In genomic region chr7:16849295-16850148, GRCh38 we compare ENCODE assay signal across 22 cellular contexts. TPM values are rescaled to one million over a fixed set of nuclear protein-coding genes. Genes with fewer than 3 reads are reported as not detected.
DNase-seq lines count a peak whose midpoint lies in the region; ATAC-seq, FAIRE-seq and TF ChIP-seq lines count a peak whose summit lies in the region.
"Had no signal": no experiment of that assay in that cellular context is flagged by ENCODE, and none has a peak within 500 bp of the region (broad histone marks: within the 10 kb centered on the region; RNA-seq: fewer than 3 reads in every experiment).

No MANE protein-coding gene starts in this region.

- H3K4me1 ChIP-seq in BLaER1: peaks cover 38% of the 10 kb centered on the region
- peaks cover 10% of the 10 kb centered on the region for H3K4me1 ChIP-seq in Loucy (ENCODE audit: insufficient read depth, low read length, poor library complexity, severe bottlenecking)
- H3K4me1 ChIP-seq in K562 (replicated peaks in 1 of 2; ENCODE audit: control insufficient read depth in 2 of 2, insufficient read depth in 2 of 2, low read length in 2 of 2): peaks cover 0 to 8% of the 10 kb centered on the region in 2 experiments; a peak in 1 of 5 replicates
- H3K4me1 ChIP-seq in transverse colon: peaks cover 0 to 47% (median 12%) of the 10 kb centered on the region in 4 donors
- H3K4me1 ChIP-seq in suprapubic skin: no peaks in the 10 kb centered on the region

- H3K9me3 ChIP-seq in BLaER1 (no peaks in the 10 kb centered on the region), Loucy (ENCODE audit: insufficient read depth, low read depth, low read length) (no peaks in the 10 kb centered on the region), K562 (replicated peaks; ENCODE audit: control insufficient read depth, insufficient read depth, low read depth, low read length) (no peaks in the 10 kb centered on the region), transverse colon (no peaks in the 10 kb centered on the region), suprapubic skin (no peaks in the 10 kb centered on the region)

- CTCF ChIA-PET in K562 (lab: Yijun Ruan, JAX; ENCODE audit: low intra/inter-chr PET ratio): no interaction called here

- no peak for FAIRE-seq in K562 (lab: Jason Lieb, UNC)
- FAIRE-seq: GM12892, GM18507 had no signal

- no peak for TF ChIP-seq POLR2A in K562 (conservative IDR thresholded peaks at IDR 0.05)
- no peak for TF ChIP-seq POLR2A in transverse colon (IDR thresholded peaks at IDR 0.05)
- no peak for TF ChIP-seq POLR2A in suprapubic skin (IDR thresholded peaks at IDR 0.05)

- TF ChIP-seq CTCF in Loucy (conservative IDR thresholded peaks at IDR 0.05; ENCODE audit: low read length) (no peak), K562 (IDR thresholded peaks at IDR 0.05 in 2 of 3, conservative IDR thresholded peaks at IDR 0.05 in 1 of 3; ENCODE audit: insufficient read depth in 2 of 3, low read depth in 1 of 3, low read length in 3 of 3) (no peak), transverse colon (IDR thresholded peaks at IDR 0.05) (no peak), suprapubic skin (IDR thresholded peaks at IDR 0.05) (no peak)

- H3K4me3 ChIP-seq in BLaER1 (no peak overlapping the region), Loucy (ENCODE audit: low read length, poor library complexity, severe bottlenecking) (no peak overlapping the region), K562 (no peak overlapping the region), transverse colon (no peak overlapping the region), suprapubic skin (no peak overlapping the region)
- H3K4me3 ChIP-seq: GM23248 had no signal

- intact Hi-C loops in K562 (cut with micrococcal nuclease) (no loop called here), transverse colon (cut with DNase I; ENCODE audit: low total_unique reads) (no loop called here), sciatic nerve (cut with DNase I) (no loop called here)

- in situ Hi-C loops in K562 (cut with MboI): no loop called here
- in situ Hi-C loops in transverse colon (cut with MboI; ENCODE audit: low pct_ligation_motif_present in 1 of 4, low pct_unique_long_range_greater_than_20kb in 1 of 4, low sequenced_read_pairs in 3 of 4): no loop called here

- no peaks in the 10 kb centered on the region for H3K9me1 ChIP-seq in K562 (ENCODE audit: control insufficient read depth, insufficient read depth, low read length)

- H3K27me3 ChIP-seq in BLaER1 (no peaks in the 10 kb centered on the region), Loucy (ENCODE audit: insufficient read depth, low read length, poor library complexity, severe bottlenecking) (no peaks in the 10 kb centered on the region), K562 (ENCODE audit: control insufficient read depth in 2 of 2, insufficient read depth in 2 of 2, low read length in 2 of 2) (peaks cover 12 to 18% of the 10 kb centered on the region in 2 experiments; a peak in 4 of 5 replicates), transverse colon (no peaks in the 10 kb centered on the region), suprapubic skin (no peaks in the 10 kb centered on the region)

- DNase-seq in K562 (ENCODE audit: extremely low read depth in 1 of 4, low spot score in 3 of 4) (no peak), myocyte (ENCODE audit: low read depth) (peak; percentile 49), transverse colon (no peak), sciatic nerve (ENCODE audit: low spot score) (no peak), suprapubic skin (ENCODE audit: low spot score in 2 of 2) (no peak)
- no peak for DNase-seq in stimulated activated CD4-positive, alpha-beta T cell treated with anti-CD3 and anti-CD28 coated beads, Interleukin-4, amount 100 ng/mL, for 1 hour
- DNase-seq: DND-41, H9, HFFc6, NCI-H1105, NCI-H146, NCI-H2029 treated with DMSO at 0.1 percent for 48 hours, NCI-H524, NCI-H82, Right ventricle myocardium superior had no signal

- POLR2A ChIA-PET in K562 (lab: Yijun Ruan, JAX): interaction anchor here (1.6 kb wide), 1 partner anchor 8 kb away, joined by 4 read pairs; no protein-coding TSS in a partner anchor

- 20% methylated on average over 12 of the region's 12 CpGs for WGBS in K562 (ENCODE audit: insufficient coverage, low coverage, missing lambda C conversion rate)
- WGBS in transverse colon (ENCODE audit: low coverage in 1 of 2), 2 donors: 86 to 88% methylated on average over 8 to 12 of the region's 12 CpGs
- 89% methylated on average over 12 of the region's 12 CpGs for WGBS in suprapubic skin

- TF ChIP-seq RAD21 in K562 (CRISPR knock-in tag; conservative IDR thresholded peaks at IDR 0.05 in 1 of 2, IDR thresholded peaks at IDR 0.05 in 1 of 2): no peak

- ATAC-seq in K562 (no peak), sciatic nerve (no peak)

- TF ChIP-seq EP300 in K562 (IDR thresholded peaks at IDR 0.05; ENCODE audit: low read length) (no peak), transverse colon (IDR thresholded peaks at IDR 0.05; ENCODE audit: low read depth) (no peak), suprapubic skin (IDR thresholded peaks at IDR 0.05) (no peak)

- H2AFZ ChIP-seq in Loucy (ENCODE audit: low read length) (0 out of 2 replicates have a peak overlapping the region, but pooled peaks have one; percentile 16), K562 (ENCODE audit: low read depth, low read length) (no peak overlapping the region)
- H2AFZ ChIP-seq: GM23248 had no signal

- H4K20me1 ChIP-seq in BLaER1 (no peaks in the 10 kb centered on the region), Loucy (ENCODE audit: insufficient read depth, low read length, poor library complexity, severe bottlenecking) (no peaks in the 10 kb centered on the region), K562 (replicated peaks; ENCODE audit: control insufficient read depth, insufficient read depth, low read length) (no peaks in the 10 kb centered on the region)

- peak overlapping the region; percentile 76; the same call in 1 of the 2 replicates for H3K4me2 ChIP-seq in BLaER1
- no peak overlapping the region for H3K4me2 ChIP-seq in Loucy (ENCODE audit: low read depth, low read length, poor library complexity, severe bottlenecking)
- no peak overlapping the region for H3K4me2 ChIP-seq in K562 (ENCODE audit: insufficient read depth, low read length)

- no peaks in the 10 kb centered on the region for H3K36me3 ChIP-seq in BLaER1
- no peaks in the 10 kb centered on the region for H3K36me3 ChIP-seq in Loucy (ENCODE audit: insufficient read depth, low read length)
- H3K36me3 ChIP-seq in K562 (ENCODE audit: control insufficient read depth, insufficient read depth, low read length): no peaks in the 10 kb centered on the region
- no peaks in the 10 kb centered on the region for H3K36me3 ChIP-seq in transverse colon
- no peaks in the 10 kb centered on the region for H3K36me3 ChIP-seq in suprapubic skin

- H3K27ac ChIP-seq in BLaER1 (no peak overlapping the region), K562 (ENCODE audit: extremely low read depth, low read depth, low read length) (no peak overlapping the region), transverse colon (peak overlapping the region in 1 of 4 donors; percentile 6), suprapubic skin (no peak overlapping the region)
- H3K27ac ChIP-seq: GM23248 had no signal

- H3K9me2 ChIP-seq in Loucy (replicated peaks; ENCODE audit: low read depth, low read length): no peaks in the 10 kb centered on the region

- H3K79me2 ChIP-seq in Loucy (ENCODE audit: insufficient read depth, low read length): no peaks in the 10 kb centered on the region
- no peaks in the 10 kb centered on the region for H3K79me2 ChIP-seq in K562 (ENCODE audit: control insufficient read depth, insufficient read depth, low read length)

- no peaks in the 10 kb centered on the region for H3F3A ChIP-seq in Loucy (ENCODE audit: low read depth)

- BruUV-seq in K562 (replicated peaks; lab: Mats Ljungman, UMichigan): no TSS peak

- H3K9ac ChIP-seq in BLaER1 (no peak overlapping the region), Loucy (ENCODE audit: low read depth, low read length, poor library complexity, severe bottlenecking) (no peak overlapping the region), K562 (ENCODE audit: insufficient read depth in 1 of 2, low read depth in 2 of 2, low read length in 2 of 2) (0 out of 4 replicates have a peak overlapping the region, but pooled peaks of 1 of the 2 experiments have one; percentile 7)
- H3K9ac ChIP-seq: GM23248 had no signal

RNA-seq across cellular contexts. Expression of gene AGR3, which starts 32.3 kb away (rescaled TPM):
- total RNA-seq in K562 (2011; cell fraction: chromatin; rRNA removed; ENCODE audit: low replicate concordance): not detected in 2 replicates
- not detected in 2 replicates for total RNA-seq in K562 (2011; cell fraction: nucleolus; rRNA removed)
- total RNA-seq in K562 (2011; cell fraction: nucleoplasm; rRNA removed): not detected in 2 replicates
- total RNA-seq in K562 (2014; rRNA removed): not detected in 2 replicates
- total RNA-seq in K562 (2014; rRNA removed; fragmentation: Illumina TruSeq; extraction: Trizol): not detected in 2 replicates
- total RNA-seq in K562 (2015; rRNA removed; fragmentation: Illumina TruSeq; extraction: Trizol): not detected in 2 replicates
- total RNA-seq in K562 (2021): not detected in 2 replicates
- polyA plus RNA-seq in K562 (2011; rRNA removed): not detected in 2 replicates
- polyA plus RNA-seq in K562 (2011; cell fraction: cytosol; rRNA removed): not detected in 2 replicates
- not detected in 2 replicates for polyA plus RNA-seq in K562 (2011; cell fraction: nucleus; rRNA removed)
- not detected in 2 replicates for polyA plus RNA-seq in K562 (2012)
- polyA plus RNA-seq in K562 (2014; fragmentation: Illumina TruSeq; extraction: Trizol): not detected in 2 replicates
- not detected for polyA plus RNA-seq in K562 (2014; fragmentation: Nextera tagmentation; extraction: Ambion mirVana)
- polyA plus RNA-seq in K562 (2014; rRNA removed): not detected in 2 replicates
- polyA minus RNA-seq in K562 (2011; rRNA and poly(A)+ RNA removed): not detected in 2 replicates
- not detected in 2 replicates for polyA minus RNA-seq in K562 (2011; cell fraction: cytosol; rRNA and poly(A)+ RNA removed)
- polyA minus RNA-seq in K562 (2011; cell fraction: nucleus; rRNA and poly(A)+ RNA removed): not detected in 2 replicates
- total RNA-seq in myocyte: not detected in 2 replicates
- polyA plus RNA-seq in myocyte (2012): not detected
- 100 to 1,000 TPM in 3 of 4 donors, 10 to 100 TPM in 1; 65.1 to 216 (median 126) TPM for total RNA-seq in transverse colon
- not detected for total RNA-seq in sciatic nerve
- total RNA-seq in suprapubic skin: 1 to 10 TPM in 1 of 4 donors, not detected in 3; 3.9 TPM
- total RNA-seq: A172, GM23248, H9, HFFc6, Right ventricle myocardium superior, SK-MEL-5 had no signal
- polyA plus RNA-seq: GM23248 had no signal

RNA-seq across cellular contexts. Expression of gene AGR2, which starts 44.7 kb away (rescaled TPM):
- not detected in 2 replicates for total RNA-seq in K562 (2011; cell fraction: chromatin; rRNA removed; ENCODE audit: low replicate concordance)
- not detected in 2 replicates for total RNA-seq in K562 (2011; cell fraction: nucleolus; rRNA removed)
- not detected in 2 replicates for total RNA-seq in K562 (2011; cell fraction: nucleoplasm; rRNA removed)
- total RNA-seq in K562 (2014; rRNA removed) (not detected in 2 replicates), K562 (2014; rRNA removed; fragmentation: Illumina TruSeq; extraction: Trizol) (not detected in 2 replicates), K562 (2015; rRNA removed; fragmentation: Illumina TruSeq; extraction: Trizol) (not detected in 2 replicates), K562 (2021) (0.66 and 0.98 TPM in 2 replicates), myocyte (not detected in 2 replicates), transverse colon (100 to 1,000 TPM in 3 of 4 donors, 10 to 100 TPM in 1; 32.9 to 297 (median 215) TPM), sciatic nerve (0.40 TPM), suprapubic skin (10 to 100 TPM in 2 of 4 donors, 1 to 10 TPM in 1, not detected in 1; 8.5 to 19.3 (median 15.8) TPM)
- polyA plus RNA-seq in K562 (2011; rRNA removed) (not detected in 2 replicates), K562 (2014; fragmentation: Illumina TruSeq; extraction: Trizol) (not detected in 2 replicates), K562 (2014; fragmentation: Nextera tagmentation; extraction: Ambion mirVana) (not detected), K562 (2014; rRNA removed) (not detected in 2 replicates)
- 0.22 TPM in 1 of 2 replicates, not detected in the other for polyA plus RNA-seq in K562 (2011; cell fraction: cytosol; rRNA removed)
- not detected in 2 replicates for polyA plus RNA-seq in K562 (2011; cell fraction: nucleus; rRNA removed)
- polyA plus RNA-seq in K562 (2012): not detected in 2 replicates
- not detected in 2 replicates for polyA minus RNA-seq in K562 (2011; rRNA and poly(A)+ RNA removed)
- not detected in 2 replicates for polyA minus RNA-seq in K562 (2011; cell fraction: cytosol; rRNA and poly(A)+ RNA removed)
- not detected in 2 replicates for polyA minus RNA-seq in K562 (2011; cell fraction: nucleus; rRNA and poly(A)+ RNA removed)
- polyA plus RNA-seq in myocyte (2012): not detected
- total RNA-seq: A172, GM23248, H9, HFFc6, Right ventricle myocardium superior, SK-MEL-5 had no signal
- polyA plus RNA-seq: GM23248 had no signal

Comparison
In these comparisons a context has a peak if more than half of its experiments do, and no peak if none do; other contexts are left out.
1. RNA of gene AGR3, which starts 32.3 kb away (total RNA-seq): 65.1 to 216 TPM in transverse colon; not detected in sciatic nerve (single experiment), not detected in K562, not detected in myocyte and 3.9 TPM in suprapubic skin; every median in the first group is over 10 times any median in the second.